In genomic region chr18:7894592-7894991, GRCh38 we compare ENCODE assay signal across 28 cellular contexts.
"Had no signal": no experiment of that assay in that cellular context is flagged by ENCODE, and none has a peak within 500 bp of the region (broad histone marks: within the 10 kb centered on the region; RNA-seq: fewer than 3 reads in every experiment).

No MANE protein-coding gene starts in this region.

- H3K4me3 Mint-ChIP-seq: dendritic cell treated with granulocyte-macrophage colony-stimulating factor and Interleukin-4, amounts not matched to agents 40 ng/mL and 50 ng/mL, for 4 days; endodermal cell had no signal

- H3K27ac Mint-ChIP-seq: dendritic cell treated with granulocyte-macrophage colony-stimulating factor and Interleukin-4, amounts not matched to agents 40 ng/mL and 50 ng/mL, for 4 days had no signal

- H3K27ac ChIP-seq: colonic mucosa, coronary artery, dorsolateral prefrontal cortex, epithelial cell of prostate, esophagus muscularis mucosa, esophagus squamous epithelium, foreskin keratinocyte, gastrocnemius medialis, gastroesophageal sphincter, heart right ventricle had no signal

- FAIRE-seq: colon, endometrium, endothelial cell of umbilical vein, frontal cortex had no signal

- ATAC-seq: esophagus mucosa, foreskin keratinocyte, gastrocnemius medialis, gastroesophageal sphincter had no signal

- H3K27me3 ChIP-seq: colonic mucosa, dorsolateral prefrontal cortex, esophagus muscularis mucosa, esophagus squamous epithelium, foreskin keratinocyte, gastrocnemius medialis, gastroesophageal sphincter, heart left ventricle, heart right ventricle had no signal

- H3K4me3 ChIP-seq: colonic mucosa, coronary artery, dorsolateral prefrontal cortex, esophagus muscularis mucosa, esophagus squamous epithelium, gastrocnemius medialis, gastroesophageal sphincter, heart left ventricle, heart right ventricle had no signal

- DNase-seq: colonic mucosa; cortex of kidney; dermis blood vessel endothelial cell; dorsolateral prefrontal cortex; effector CD4-positive, alpha-beta T cell; effector CD8-positive, alpha-beta T cell; effector memory CD4-positive, alpha-beta T cell; endodermal cell; erythroblast; esophagus squamous epithelium; foreskin fibroblast; foreskin keratinocyte; foreskin melanocyte; gastrocnemius medialis; glutamatergic neuron; head of caudate nucleus; heart left ventricle; heart right ventricle had no signal

- H3K4me1 ChIP-seq: colonic mucosa, foreskin keratinocyte had no signal

- H3K9me3 Mint-ChIP-seq: dendritic cell treated with granulocyte-macrophage colony-stimulating factor and Interleukin-4, amounts not matched to agents 40 ng/mL and 50 ng/mL, for 4 days; endodermal cell had no signal

- H3K27me3 Mint-ChIP-seq: dendritic cell treated with granulocyte-macrophage colony-stimulating factor and Interleukin-4, amounts not matched to agents 40 ng/mL and 50 ng/mL, for 4 days had no signal

- H3K9me3 ChIP-seq: colonic mucosa, esophagus muscularis mucosa, esophagus squamous epithelium, gastrocnemius medialis, gastroesophageal sphincter, heart left ventricle, heart right ventricle had no signal

- H3K36me3 ChIP-seq: colonic mucosa, esophagus muscularis mucosa, esophagus squamous epithelium, gastrocnemius medialis, gastroesophageal sphincter had no signal
